Comparison of ENCODE assay signal across 8 cellular contexts in the genomic region with DNA sequence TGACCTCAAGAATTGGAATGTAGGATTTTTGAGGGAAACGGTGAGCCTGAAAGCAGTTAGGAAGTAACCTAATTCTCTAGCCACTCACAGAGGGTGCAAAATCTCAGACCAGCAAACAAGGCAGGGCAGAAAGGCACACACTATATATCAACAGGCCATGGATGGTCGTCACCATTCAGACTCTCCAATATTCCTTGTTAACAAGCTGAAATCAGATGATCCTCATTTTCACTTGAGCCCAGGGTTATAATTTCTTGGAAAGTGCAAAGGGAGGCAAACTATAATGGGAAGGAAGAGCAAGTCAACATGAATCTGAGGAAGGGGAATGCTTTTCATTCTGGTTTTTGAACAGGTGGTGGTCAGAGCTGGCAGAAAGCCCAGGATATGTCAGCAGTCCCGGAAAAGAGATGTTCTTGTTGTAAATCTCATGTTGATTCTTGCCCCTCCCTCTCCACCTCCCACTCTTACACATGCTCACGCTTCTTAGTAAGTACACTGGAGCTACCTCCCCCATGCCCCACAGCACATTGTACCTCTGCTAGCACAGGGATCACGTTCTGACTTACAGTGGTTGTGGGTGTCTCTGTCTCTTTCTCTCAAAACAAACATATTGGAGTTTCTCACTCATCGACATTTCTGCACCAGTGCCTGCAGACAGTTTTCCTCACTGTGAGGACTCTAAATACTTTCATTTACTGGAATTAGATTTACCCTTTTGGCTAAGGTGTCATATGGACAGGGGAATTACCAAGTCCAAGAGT.
DNase-seq lines count a peak whose midpoint lies in the region; ATAC-seq and TF ChIP-seq lines count a peak whose summit lies in the region.

No MANE protein-coding gene starts in this region.

- H3K27ac Mint-ChIP-seq in activated T-helper 2 cell treated with anti-CD3 and anti-CD28 coated beads, Interferon-gamma antibody, Interleukin-2, Interleukin-4, amounts not matched to agents 10 μg/mL and 5 μg/mL and 100 μg/mL, durations not matched to agents 14 hours and 24 hours and 36 hours, result peak overlapping the region; percentile 76
- peak overlapping the region; percentile 91 for H3K27ac Mint-ChIP-seq in stimulated activated naive CD8-positive, alpha-beta T cell treated with anti-CD3 and anti-CD28 coated beads, Interleukin-15, Interleukin-2, amounts not matched to agents 100 ng/mL and 50 ng/mL, for 24 hours

- peak; percentile 40 for ATAC-seq in HG03280 (IDR thresholded peaks at IDR 0.05; ENCODE audit: unreplicated experiment)

- peak; percentile 33 for TF ChIP-seq POLR2A in GM19193 (IDR thresholded peaks at IDR 0.05; ENCODE audit: extremely low read depth, insufficient read depth, insufficient read length)

- H3K27ac ChIP-seq in A673 (ENCODE audit: low read depth, low read length, poor library complexity, severe bottlenecking), result peak overlapping the region; percentile 59
- no peak overlapping the region for H3K27ac ChIP-seq in dorsolateral prefrontal cortex

- H3K27me3 ChIP-seq in A673 (replicated peaks; ENCODE audit: insufficient read depth, low read depth, low read length, poor library complexity) (no peaks in the 10 kb centered on the region), dorsolateral prefrontal cortex (peaks cover 0 to 4% (median 0%) of the 10 kb centered on the region in 45 donors)

- H3K4me3 ChIP-seq in A673 (ENCODE audit: low read depth, low read length, poor library complexity, severe bottlenecking) (no peak overlapping the region), dorsolateral prefrontal cortex (no peak overlapping the region)

- no TSS peak for BruUV-seq in A673 (replicated peaks; lab: Mats Ljungman, UMichigan)

- H3K9me3 ChIP-seq in A673 (ENCODE audit: low read depth, low read length, poor library complexity, severe bottlenecking), result no peaks in the 10 kb centered on the region

- DNase-seq in A673 (ENCODE audit: low spot score) (peak; percentile 83), NCI-H69 (lab: John Stamatoyannopoulos, UW) (peak; percentile 99), medulla oblongata (ENCODE audit: extremely low spot score) (peak; percentile 27), dorsolateral prefrontal cortex (no peak)
- no peak for DNase-seq in activated T-helper 2 cell treated with anti-CD3 and anti-CD28 coated beads, Interferon-gamma antibody, Interleukin-2, Interleukin-4, amounts not matched to agents 10 μg/mL and 5 μg/mL and 100 μg/mL, durations not matched to agents 14 hours and 24 hours and 36 hours (ENCODE audit: low spot score)

- no peak overlapping the region for H3K4me3 Mint-ChIP-seq in activated T-helper 2 cell treated with anti-CD3 and anti-CD28 coated beads, Interferon-gamma antibody, Interleukin-2, Interleukin-4, amounts not matched to agents 10 μg/mL and 5 μg/mL and 100 μg/mL, durations not matched to agents 14 hours and 24 hours and 36 hours (ENCODE audit: low read depth)
- peak overlapping the region; percentile 20 for H3K4me3 Mint-ChIP-seq in stimulated activated naive CD8-positive, alpha-beta T cell treated with anti-CD3 and anti-CD28 coated beads, Interleukin-15, Interleukin-2, amounts not matched to agents 100 ng/mL and 50 ng/mL, for 24 hours

- peaks cover 21% of the 10 kb centered on the region for H3K36me3 Mint-ChIP-seq in activated T-helper 2 cell treated with anti-CD3 and anti-CD28 coated beads, Interferon-gamma antibody, Interleukin-2, Interleukin-4, amounts not matched to agents 10 μg/mL and 5 μg/mL and 100 μg/mL, durations not matched to agents 14 hours and 24 hours and 36 hours (ENCODE audit: low read depth)
- H3K36me3 Mint-ChIP-seq in stimulated activated naive CD8-positive, alpha-beta T cell treated with anti-CD3 and anti-CD28 coated beads, Interleukin-15, Interleukin-2, amounts not matched to agents 100 ng/mL and 50 ng/mL, for 24 hours (ENCODE audit: low read depth), result peaks cover 10% of the 10 kb centered on the region

- TF ChIP-seq CTCF in A673 (conservative IDR thresholded peaks at IDR 0.05; ENCODE audit: low read depth, low read length) (no peak), dorsolateral prefrontal cortex (IDR thresholded peaks at IDR 0.05 in 54 of 56, conservative IDR thresholded peaks at IDR 0.05 in 2 of 56; ENCODE audit: low read depth in 1 of 56, partially characterized antibody in 56 of 56) (no peak)

- peaks cover 12% of the 10 kb centered on the region for H3K9me3 Mint-ChIP-seq in activated T-helper 2 cell treated with anti-CD3 and anti-CD28 coated beads, Interferon-gamma antibody, Interleukin-2, Interleukin-4, amounts not matched to agents 10 μg/mL and 5 μg/mL and 100 μg/mL, durations not matched to agents 14 hours and 24 hours and 36 hours
- peaks cover 21% of the 10 kb centered on the region for H3K9me3 Mint-ChIP-seq in stimulated activated naive CD8-positive, alpha-beta T cell treated with anti-CD3 and anti-CD28 coated beads, Interleukin-15, Interleukin-2, amounts not matched to agents 100 ng/mL and 50 ng/mL, for 24 hours

- POLR2A ChIA-PET in A673 (lab: Charles Lee; ENCODE audit: low non-redundant PET), result no interaction called here

- H3K36me3 ChIP-seq in A673 (ENCODE audit: insufficient read depth, low read length, poor library complexity, severe bottlenecking), result no peaks in the 10 kb centered on the region

- no peaks in the 10 kb centered on the region for H3K27me3 Mint-ChIP-seq in activated T-helper 2 cell treated with anti-CD3 and anti-CD28 coated beads, Interferon-gamma antibody, Interleukin-2, Interleukin-4, amounts not matched to agents 10 μg/mL and 5 μg/mL and 100 μg/mL, durations not matched to agents 14 hours and 24 hours and 36 hours (ENCODE audit: low read depth)
- H3K27me3 Mint-ChIP-seq in stimulated activated naive CD8-positive, alpha-beta T cell treated with anti-CD3 and anti-CD28 coated beads, Interleukin-15, Interleukin-2, amounts not matched to agents 100 ng/mL and 50 ng/mL, for 24 hours, result no peaks in the 10 kb centered on the region

- peaks cover 57% of the 10 kb centered on the region for H3K4me1 Mint-ChIP-seq in activated T-helper 2 cell treated with anti-CD3 and anti-CD28 coated beads, Interferon-gamma antibody, Interleukin-2, Interleukin-4, amounts not matched to agents 10 μg/mL and 5 μg/mL and 100 μg/mL, durations not matched to agents 14 hours and 24 hours and 36 hours (ENCODE audit: low read depth)
- H3K4me1 Mint-ChIP-seq in stimulated activated naive CD8-positive, alpha-beta T cell treated with anti-CD3 and anti-CD28 coated beads, Interleukin-15, Interleukin-2, amounts not matched to agents 100 ng/mL and 50 ng/mL, for 24 hours (ENCODE audit: low read depth), result peaks cover 62% of the 10 kb centered on the region

- peaks cover 55% of the 10 kb centered on the region for H3K4me1 ChIP-seq in A673 (ENCODE audit: insufficient read depth, low read length, poor library complexity, severe bottlenecking)

- CTCF ChIA-PET in A673 (lab: Charles Lee), result no interaction called here

- intact Hi-C loops in A673 (cut with micrococcal nuclease; ENCODE audit: unreplicated experiment), result no loop called here
- intact Hi-C loops in activated T-helper 2 cell treated with anti-CD3 and anti-CD28 coated beads, Interferon-gamma antibody, Interleukin-2, Interleukin-4, amounts not matched to agents 10 μg/mL and 5 μg/mL and 100 μg/mL, durations not matched to agents 14 hours and 24 hours and 36 hours (cut with micrococcal nuclease), result loop anchor here (1.0 to 10.0 kb wide), 8 partner anchors 27 to 901 kb away; a partner anchor contains a TSS
- intact Hi-C loops in dorsolateral prefrontal cortex (cut with DNase I), result no loop called here

Comparison
In these comparisons a context has a peak if more than half of its experiments do, and no peak if none do; other contexts are left out.
1. DNase-seq: peak in A673 (single experiment), NCI-H69 (single experiment) and medulla oblongata (single experiment); none in activated T-helper 2 cell treated with anti-CD3 and anti-CD28 coated beads, Interferon-gamma antibody, Interleukin-2, Interleukin-4, amounts not matched to agents 10 μg/mL and 5 μg/mL and 100 μg/mL, durations not matched to agents 14 hours and 24 hours and 36 hours (single experiment) and dorsolateral prefrontal cortex (0 of 10).